Comparison of ENCODE assay signal across 25 cellular contexts in the genomic region with DNA sequence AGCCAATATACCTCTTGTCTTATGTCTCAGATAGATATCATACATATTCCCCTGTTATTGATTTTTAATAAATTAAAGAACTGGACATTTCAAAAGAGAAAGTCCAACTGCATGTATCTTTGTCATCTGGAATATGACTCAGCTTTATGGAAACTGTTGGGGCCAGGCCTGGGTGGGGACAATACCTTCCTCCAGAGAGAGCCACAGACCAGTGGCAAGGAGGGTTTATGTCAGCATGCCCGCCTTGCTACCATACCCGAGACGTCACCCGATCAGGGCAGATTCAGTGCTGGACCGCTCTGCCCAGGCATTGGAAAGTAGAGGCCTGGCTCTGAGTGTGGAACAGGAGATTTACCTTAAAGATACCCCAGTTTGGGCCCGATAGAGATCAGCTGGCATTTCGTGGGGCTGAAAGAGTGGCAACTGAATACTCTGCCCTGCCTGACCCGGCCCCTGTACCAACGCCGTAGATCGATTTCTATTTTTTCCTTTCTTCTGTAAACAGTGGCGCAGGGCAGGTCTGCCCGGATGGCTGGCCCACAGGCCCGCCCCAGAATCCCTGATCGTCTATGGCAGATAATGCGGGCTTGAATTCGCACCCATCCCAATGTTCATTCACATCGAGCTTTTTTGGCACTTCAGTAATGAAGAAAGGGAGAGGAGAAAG.
"Had no signal": no experiment of that assay in that cellular context is flagged by ENCODE, and none has a peak within 500 bp of the region (broad histone marks: within the 10 kb centered on the region; RNA-seq: fewer than 3 reads in every experiment).

No MANE protein-coding gene starts in this region.

- H3K36me3 ChIP-seq: esophagus squamous epithelium, gastrocnemius medialis, neural progenitor cell, prostate gland, right atrium auricular region, sigmoid colon, stomach, tibial nerve, upper lobe of left lung had no signal

- H3K36me3 Mint-ChIP-seq: mesothelial cell of epicardium; naive thymus-derived CD4-positive, alpha-beta T cell; neural progenitor cell; stimulated activated effector memory CD8-positive, alpha-beta T cell treated with anti-CD3 and anti-CD28 coated beads, Interleukin-12 subunit alpha, Interleukin-12 subunit beta, amount 100 ng/mL, for 72 hours had no signal

- FAIRE-seq: endometrium, keratinocyte, urothelium cell line had no signal

- H3K27me3 ChIP-seq: esophagus squamous epithelium, gastrocnemius medialis, neural progenitor cell, right atrium auricular region, sigmoid colon, stomach, testis, tibial nerve, upper lobe of left lung had no signal

- H3K4me3 ChIP-seq: esophagus squamous epithelium, gastrocnemius medialis, lung, neural progenitor cell, prostate gland, right atrium auricular region, sigmoid colon, stomach, testis, tibial nerve, upper lobe of left lung had no signal

- H3K27ac ChIP-seq: esophagus squamous epithelium, gastrocnemius medialis, neural progenitor cell, prostate gland, right atrium auricular region, sigmoid colon, stomach, testis, tibial nerve, upper lobe of left lung had no signal

- H3K9ac ChIP-seq: neural progenitor cell had no signal

- H3K4me3 Mint-ChIP-seq: effector memory CD8-positive, alpha-beta T cell; mesothelial cell of epicardium; naive thymus-derived CD4-positive, alpha-beta T cell; nephron; neural progenitor cell; stimulated activated effector memory CD8-positive, alpha-beta T cell treated with anti-CD3 and anti-CD28 coated beads, Interleukin-12 subunit alpha, Interleukin-12 subunit beta, amount 100 ng/mL, for 72 hours had no signal

- H3K4me1 ChIP-seq: esophagus squamous epithelium, gastrocnemius medialis, neural progenitor cell, prostate gland, right atrium auricular region, sigmoid colon, stomach, testis, upper lobe of left lung had no signal

- H3K4me1 Mint-ChIP-seq: mesothelial cell of epicardium; naive thymus-derived CD4-positive, alpha-beta T cell; nephron; stimulated activated effector memory CD8-positive, alpha-beta T cell treated with anti-CD3 and anti-CD28 coated beads, Interleukin-12 subunit alpha, Interleukin-12 subunit beta, amount 100 ng/mL, for 72 hours had no signal

- H2AFZ ChIP-seq: neural progenitor cell had no signal

- H3K9me3 ChIP-seq: esophagus squamous epithelium, gastrocnemius medialis, prostate gland, right atrium auricular region, sigmoid colon, stomach, testis, tibial nerve, upper lobe of left lung had no signal

- DNase-seq: cortex of kidney; effector memory CD8-positive, alpha-beta T cell; erythroblast; esophagus squamous epithelium; gastrocnemius medialis; mesenchymal stem cell; naive thymus-derived CD4-positive, alpha-beta T cell; sigmoid colon; stimulated activated CD4-positive, alpha-beta T cell treated with anti-CD3 and anti-CD28 coated beads, Interleukin-2, amount 100 ng/mL, for 24 hours; stimulated activated CD4-positive, alpha-beta T cell treated with anti-CD3 and anti-CD28 coated beads, Interleukin-4, amount 100 ng/mL, for 24 hours; stimulated activated naive CD4-positive, alpha-beta T cell treated with Interleukin-2 at 50 U/mL for 16 hours; stomach; testis had no signal

- H3K27ac Mint-ChIP-seq: effector memory CD8-positive, alpha-beta T cell; mesothelial cell of epicardium; naive thymus-derived CD4-positive, alpha-beta T cell; nephron; stimulated activated effector memory CD8-positive, alpha-beta T cell treated with anti-CD3 and anti-CD28 coated beads, Interleukin-12 subunit alpha, Interleukin-12 subunit beta, amount 100 ng/mL, for 72 hours had no signal

- ATAC-seq: effector memory CD8-positive, alpha-beta T cell; gastrocnemius medialis; naive thymus-derived CD4-positive, alpha-beta T cell; stimulated activated effector memory CD8-positive, alpha-beta T cell treated with anti-CD3 and anti-CD28 coated beads, Interleukin-12 subunit alpha, Interleukin-12 subunit beta, amount 100 ng/mL, for 72 hours had no signal

- H3K9me3 Mint-ChIP-seq: mesothelial cell of epicardium, nephron had no signal

- H3K4me2 ChIP-seq: neural progenitor cell had no signal
